In the genomic region with DNA sequence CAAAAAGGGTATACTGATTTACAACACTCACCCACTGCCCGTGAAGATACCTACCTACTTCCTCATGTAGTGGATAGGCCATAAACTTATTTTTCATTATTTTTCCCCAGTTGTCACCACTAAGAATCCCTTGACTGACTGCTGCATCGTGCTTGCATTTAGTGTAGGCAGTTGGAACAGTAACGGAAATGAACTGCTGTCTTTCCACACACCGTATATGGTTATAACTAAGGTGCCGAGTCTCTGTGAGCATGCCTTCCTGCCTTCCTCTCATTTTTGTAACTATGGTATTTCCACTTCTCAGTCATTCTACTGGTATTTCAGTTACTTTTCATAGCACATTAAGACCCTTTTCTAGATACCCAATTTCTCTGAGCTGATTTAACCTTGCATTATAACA, we compare ENCODE assay signal across 36 cellular contexts. TPM values are rescaled to one million over a fixed set of nuclear protein-coding genes. Genes with fewer than 3 reads are reported as not detected.
"Had no signal": no experiment of that assay in that cellular context is flagged by ENCODE, and none has a peak within 500 bp of the region (broad histone marks: within the 10 kb centered on the region; RNA-seq: fewer than 3 reads in every experiment).

No MANE protein-coding gene starts in this region.

- H3K27ac ChIP-seq: ascending aorta, body of pancreas, brain microvascular endothelial cell, breast epithelium, VCaP had no signal

- H3K9me3 Mint-ChIP-seq: activated B cell treated with CpG ODN at 0.5 μM for 24 hours; activated CD4-positive, alpha-beta memory T cell treated with anti-CD3 and anti-CD28 coated beads, Interleukin-2, amount 10 ng/mL, durations not matched to agents 7 days and 5 days; activated CD4-positive, alpha-beta T cell treated with anti-CD3 and anti-CD28 coated beads, Interleukin-2, amount 10 ng/mL, durations not matched to agents 7 days and 5 days; activated naive CD4-positive, alpha-beta T cell treated with anti-CD3 and anti-CD28 coated beads, Interleukin-2, amount 10 ng/mL, durations not matched to agents 7 days and 5 days; activated naive CD4-positive, alpha-beta T cell treated with anti-CD3 and anti-CD28 coated beads, Interleukin-2, amount 50 U/mL, for 24 hours; activated naive CD8-positive, alpha-beta T cell treated with anti-CD3 and anti-CD28 coated beads, Interleukin-2, amount 10 ng/mL, durations not matched to agents 7 days and 5 days; activated naive CD8-positive, alpha-beta T cell treated with anti-CD3 and anti-CD28 coated beads, Interleukin-2, amount 50 U/mL, for 24 hours; activated T-cell treated with anti-CD3 and anti-CD28 coated beads, Interleukin-2, amount 50 U/mL, for 24 hours; activated T-helper 2 cell treated with anti-CD3 and anti-CD28 coated beads, Interferon-gamma antibody, Interleukin-2, Interleukin-4, amounts not matched to agents 10 μg/mL and 5 μg/mL and 100 μg/mL, durations not matched to agents 14 hours and 24 hours and 36 hours; T-helper 1 cell treated with Interleukin-12 subunit alpha and Interleukin-12 subunit beta and Interleukin-4 antibody, amounts not matched to agents 30 μg/mL and 1 μg/mL, for 36 hours; T-helper 2 cell treated with Interferon-gamma antibody and Interleukin-4, amounts not matched to agents 5 μg/mL and 100 μg/mL, for 36 hours had no signal

- H3K36me3 Mint-ChIP-seq: activated CD8-positive, alpha-beta memory T cell treated with anti-CD3 and anti-CD28 coated beads, Interleukin-2, amount 10 ng/mL, durations not matched to agents 7 days and 5 days; activated naive CD4-positive, alpha-beta T cell treated with anti-CD3 and anti-CD28 coated beads, Interleukin-2, amount 10 ng/mL, durations not matched to agents 7 days and 5 days; activated naive CD4-positive, alpha-beta T cell treated with anti-CD3 and anti-CD28 coated beads, Interleukin-2, amount 50 U/mL, for 24 hours; activated naive CD8-positive, alpha-beta T cell; activated naive CD8-positive, alpha-beta T cell treated with anti-CD3 and anti-CD28 coated beads, Interleukin-2, amount 10 ng/mL, durations not matched to agents 7 days and 5 days had no signal

- H3K4me3 ChIP-seq: ascending aorta, body of pancreas, breast epithelium had no signal

- DNase-seq: activated B cell treated with CpG ODN at 0.5 μM for 24 hours; activated CD4-positive, alpha-beta memory T cell treated with anti-CD3 and anti-CD28 coated beads, Interleukin-2, amount 10 ng/mL, durations not matched to agents 7 days and 5 days; activated CD4-positive, alpha-beta T cell treated with anti-CD3 and anti-CD28 coated beads for 4 hours; activated CD4-positive, alpha-beta T cell treated with anti-CD3 and anti-CD28 coated beads, Interleukin-2, amount 10 ng/mL, durations not matched to agents 7 days and 5 days; activated CD4-positive, alpha-beta T cell treated with anti-CD3 and anti-CD28 coated beads, Interleukin-2, amount 50 U/mL, for 48 hours; activated CD4-positive, CD25-positive, alpha-beta regulatory T cell treated with anti-CD3 and anti-CD28 coated beads, Interleukin-2, amount 50 U/mL, for 72 hours; activated CD8-positive, alpha-beta memory T cell treated with anti-CD3 and anti-CD28 coated beads for 24 hours; activated CD8-positive, alpha-beta memory T cell treated with anti-CD3 and anti-CD28 coated beads, Interleukin-2, amount 10 ng/mL, durations not matched to agents 7 days and 5 days; activated CD8-positive, alpha-beta memory T cell treated with anti-CD3 and anti-CD28 coated beads, Interleukin-2, amount 50 U/mL, for 48 hours; activated CD8-positive, alpha-beta T cell treated with anti-CD3 and anti-CD28 coated beads, Interleukin-2, amount 10 ng/mL, durations not matched to agents 7 days and 5 days; activated effector memory CD4-positive, alpha-beta T cell treated with Interleukin-2 at 50 U/mL for 16 hours; activated gamma-delta T cell; activated naive CD4-positive, alpha-beta T cell treated with anti-CD3 and anti-CD28 coated beads, Interleukin-2, amount 10 ng/mL, durations not matched to agents 7 days and 5 days; activated naive CD4-positive, alpha-beta T cell treated with Interleukin-2 at 50 U/mL for 16 hours; activated naive CD8-positive, alpha-beta T cell treated with anti-CD3 and anti-CD28 coated beads, Interleukin-2, amount 10 ng/mL, durations not matched to agents 7 days and 5 days; activated naive CD8-positive, alpha-beta T cell treated with anti-CD3 and anti-CD28 coated beads, Interleukin-2, amount 50 U/mL, for 24 hours; activated T-cell treated with anti-CD3 and anti-CD28 coated beads, Interleukin-2, amount 50 U/mL, for 24 hours; activated T-cell treated with anti-CD3 and anti-CD28 coated beads, Interleukin-2, amount 50 U/mL, for 48 hours; amygdala; anterior cingulate cortex; body of pancreas; brain microvascular endothelial cell; central memory CD4-positive, alpha-beta T cell; T-helper 1 cell; T-helper 2 cell; T-helper 9 cell had no signal

- ATAC-seq: activated CD8-positive, alpha-beta memory T cell treated with anti-CD3 and anti-CD28 coated beads, Interleukin-2, amount 10 ng/mL, durations not matched to agents 7 days and 5 days; activated CD8-positive, alpha-beta T cell treated with anti-CD3 and anti-CD28 coated beads, Interleukin-2, amount 10 ng/mL, durations not matched to agents 7 days and 5 days; activated naive CD8-positive, alpha-beta T cell treated with anti-CD3 and anti-CD28 coated beads, Interleukin-2, amount 50 U/mL, for 24 hours; body of pancreas had no signal

- H3K36me3 ChIP-seq: ascending aorta, brain microvascular endothelial cell, breast epithelium had no signal

- H3K4me1 ChIP-seq: ascending aorta, body of pancreas, breast epithelium had no signal

- H3K4me3 Mint-ChIP-seq: activated B cell treated with CpG ODN at 0.5 μM for 24 hours; activated CD4-positive, alpha-beta memory T cell treated with anti-CD3 and anti-CD28 coated beads, Interleukin-2, amount 10 ng/mL, durations not matched to agents 7 days and 5 days; activated CD4-positive, alpha-beta T cell treated with anti-CD3 and anti-CD28 coated beads, Interleukin-2, amount 10 ng/mL, durations not matched to agents 7 days and 5 days; activated CD8-positive, alpha-beta memory T cell treated with anti-CD3 and anti-CD28 coated beads, Interleukin-2, amount 10 ng/mL, durations not matched to agents 7 days and 5 days; activated CD8-positive, alpha-beta T cell treated with anti-CD3 and anti-CD28 coated beads, Interleukin-2, amount 10 ng/mL, durations not matched to agents 7 days and 5 days; activated naive CD4-positive, alpha-beta T cell treated with anti-CD3 and anti-CD28 coated beads, Interleukin-2, amount 10 ng/mL, durations not matched to agents 7 days and 5 days; activated naive CD4-positive, alpha-beta T cell treated with anti-CD3 and anti-CD28 coated beads, Interleukin-2, amount 50 U/mL, for 24 hours; activated naive CD8-positive, alpha-beta T cell; activated naive CD8-positive, alpha-beta T cell treated with anti-CD3 and anti-CD28 coated beads, Interleukin-2, amount 10 ng/mL, durations not matched to agents 7 days and 5 days; activated naive CD8-positive, alpha-beta T cell treated with anti-CD3 and anti-CD28 coated beads, Interleukin-2, amount 50 U/mL, for 24 hours; activated T-cell treated with anti-CD3 and anti-CD28 coated beads, Interleukin-2, amount 50 U/mL, for 24 hours; T-helper 1 cell treated with Interleukin-12 subunit alpha and Interleukin-12 subunit beta and Interleukin-4 antibody, amounts not matched to agents 30 μg/mL and 1 μg/mL, for 36 hours; T-helper 2 cell treated with Interferon-gamma antibody and Interleukin-4, amounts not matched to agents 5 μg/mL and 100 μg/mL, for 36 hours had no signal

- H3K4me1 Mint-ChIP-seq: activated B cell treated with CpG ODN at 0.5 μM for 24 hours; activated CD4-positive, alpha-beta memory T cell treated with anti-CD3 and anti-CD28 coated beads, Interleukin-2, amount 10 ng/mL, durations not matched to agents 7 days and 5 days; activated CD4-positive, alpha-beta T cell treated with anti-CD3 and anti-CD28 coated beads, Interleukin-2, amount 10 ng/mL, durations not matched to agents 7 days and 5 days; activated CD8-positive, alpha-beta memory T cell treated with anti-CD3 and anti-CD28 coated beads, Interleukin-2, amount 10 ng/mL, durations not matched to agents 7 days and 5 days; activated naive CD4-positive, alpha-beta T cell treated with anti-CD3 and anti-CD28 coated beads, Interleukin-2, amount 10 ng/mL, durations not matched to agents 7 days and 5 days; activated naive CD4-positive, alpha-beta T cell treated with anti-CD3 and anti-CD28 coated beads, Interleukin-2, amount 50 U/mL, for 24 hours; activated naive CD8-positive, alpha-beta T cell treated with anti-CD3 and anti-CD28 coated beads, Interleukin-2, amount 10 ng/mL, durations not matched to agents 7 days and 5 days; activated naive CD8-positive, alpha-beta T cell treated with anti-CD3 and anti-CD28 coated beads, Interleukin-2, amount 50 U/mL, for 24 hours had no signal

- H3K27ac Mint-ChIP-seq: activated B cell treated with CpG ODN at 0.5 μM for 24 hours; activated CD4-positive, alpha-beta memory T cell treated with anti-CD3 and anti-CD28 coated beads, Interleukin-2, amount 10 ng/mL, durations not matched to agents 7 days and 5 days; activated CD4-positive, alpha-beta T cell treated with anti-CD3 and anti-CD28 coated beads, Interleukin-2, amount 10 ng/mL, durations not matched to agents 7 days and 5 days; activated CD8-positive, alpha-beta memory T cell treated with anti-CD3 and anti-CD28 coated beads, Interleukin-2, amount 10 ng/mL, durations not matched to agents 7 days and 5 days; activated CD8-positive, alpha-beta T cell treated with anti-CD3 and anti-CD28 coated beads, Interleukin-2, amount 10 ng/mL, durations not matched to agents 7 days and 5 days; activated naive CD4-positive, alpha-beta T cell treated with anti-CD3 and anti-CD28 coated beads, Interleukin-2, amount 10 ng/mL, durations not matched to agents 7 days and 5 days; activated naive CD4-positive, alpha-beta T cell treated with anti-CD3 and anti-CD28 coated beads, Interleukin-2, amount 50 U/mL, for 24 hours; activated naive CD8-positive, alpha-beta T cell; activated naive CD8-positive, alpha-beta T cell treated with anti-CD3 and anti-CD28 coated beads, Interleukin-2, amount 10 ng/mL, durations not matched to agents 7 days and 5 days; activated naive CD8-positive, alpha-beta T cell treated with anti-CD3 and anti-CD28 coated beads, Interleukin-2, amount 50 U/mL, for 24 hours; activated T-cell treated with anti-CD3 and anti-CD28 coated beads, Interleukin-2, amount 50 U/mL, for 24 hours; activated T-helper 2 cell treated with anti-CD3 and anti-CD28 coated beads, Interferon-gamma antibody, Interleukin-2, Interleukin-4, amounts not matched to agents 10 μg/mL and 5 μg/mL and 100 μg/mL, durations not matched to agents 14 hours and 24 hours and 36 hours; T-helper 1 cell treated with Interleukin-12 subunit alpha and Interleukin-12 subunit beta and Interleukin-4 antibody, amounts not matched to agents 30 μg/mL and 1 μg/mL, for 36 hours; T-helper 2 cell treated with Interferon-gamma antibody and Interleukin-4, amounts not matched to agents 5 μg/mL and 100 μg/mL, for 36 hours had no signal

- H3K9me3 ChIP-seq: body of pancreas, breast epithelium had no signal

- H3K27me3 Mint-ChIP-seq: activated B cell treated with CpG ODN at 0.5 μM for 24 hours; activated CD8-positive, alpha-beta memory T cell treated with anti-CD3 and anti-CD28 coated beads, Interleukin-2, amount 10 ng/mL, durations not matched to agents 7 days and 5 days had no signal

- FAIRE-seq: TTC549 had no signal

- H3K27me3 ChIP-seq: ascending aorta, body of pancreas, brain microvascular endothelial cell, breast epithelium had no signal

RNA-seq across cellular contexts. Expression of a gene that starts 36.4 kb away (rescaled TPM):
- total RNA-seq: activated B cell treated with CpG ODN at 0.5 μM for 24 hours, cardiac septum had no signal
